Comparison of ENCODE assay signal across 20 cellular contexts in the genomic region with DNA sequence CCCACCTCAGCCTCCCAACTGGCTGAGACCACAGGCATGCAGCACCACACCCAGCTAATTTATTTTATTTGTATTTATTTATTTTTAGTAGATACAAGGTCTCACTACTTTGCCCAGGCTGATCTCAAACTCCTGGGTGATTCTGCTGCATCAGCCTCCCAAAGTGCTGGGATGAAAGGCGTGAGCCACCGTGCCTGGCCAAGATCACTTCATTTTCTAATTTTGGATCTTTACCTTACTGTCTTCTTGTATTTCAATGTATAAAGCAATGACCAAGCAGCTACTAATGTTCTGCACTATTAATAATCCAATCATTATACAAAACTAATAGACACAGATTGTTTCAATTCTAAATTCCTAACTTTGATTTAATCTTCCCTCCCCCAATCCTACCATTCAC. TPM values are rescaled to one million over a fixed set of nuclear protein-coding genes. Genes with fewer than 3 reads are reported as not detected.
A peak's percentile ranks its signal among the peaks of the same experiment; 100 is the strongest.
DNase-seq lines count a peak whose midpoint lies in the region; ATAC-seq and TF ChIP-seq lines count a peak whose summit lies in the region.
"Had no signal": no experiment of that assay in that cellular context is flagged by ENCODE, and none has a peak within 500 bp of the region (broad histone marks: within the 10 kb centered on the region; RNA-seq: fewer than 3 reads in every experiment).

No MANE protein-coding gene starts in this region.

- TF ChIP-seq POLR2A in heart left ventricle (IDR thresholded peaks at IDR 0.05) (no peak), gastrocnemius medialis (IDR thresholded peaks at IDR 0.05) (no peak)

- POLR2A ChIA-PET in T-cell (lab: Charles Lee), result no interaction called here

- H3K4me1 Mint-ChIP-seq in activated naive CD8-positive, alpha-beta T cell (ENCODE audit: low read depth), result peaks cover 19% of the 10 kb centered on the region
- H3K4me1 Mint-ChIP-seq in activated naive CD8-positive, alpha-beta T cell treated with anti-CD3 and anti-CD28 coated beads for 36 hours, result peaks cover 23% of the 10 kb centered on the region
- peaks cover 0 to 3% (median 3%) of the 10 kb centered on the region in 3 donors for H3K4me1 Mint-ChIP-seq in T-cell

- H3K4me3 Mint-ChIP-seq in activated naive CD8-positive, alpha-beta T cell, result no peak overlapping the region
- H3K4me3 Mint-ChIP-seq in activated naive CD8-positive, alpha-beta T cell treated with anti-CD3 and anti-CD28 coated beads for 36 hours, result no peak overlapping the region
- no peak overlapping the region for H3K4me3 Mint-ChIP-seq in T-cell
- H3K4me3 Mint-ChIP-seq: CD14-positive monocyte; CD4-positive, alpha-beta memory T cell had no signal

- in situ Hi-C loops in gastrocnemius medialis (cut with MboI; ENCODE audit: low sequenced_read_pairs in 4 of 4), result no loop called here

- H3K36me3 ChIP-seq in heart left ventricle, result peaks cover 0 to 8% (median 0%) of the 10 kb centered on the region in 9 donors
- no peaks in the 10 kb centered on the region for H3K36me3 ChIP-seq in gastrocnemius medialis

- peak overlapping the region; percentile 18 for H3K27ac Mint-ChIP-seq in activated naive CD8-positive, alpha-beta T cell
- H3K27ac Mint-ChIP-seq in activated naive CD8-positive, alpha-beta T cell treated with anti-CD3 and anti-CD28 coated beads for 36 hours, result no peak overlapping the region
- no peak overlapping the region for H3K27ac Mint-ChIP-seq in T-cell
- H3K27ac Mint-ChIP-seq: CD4-positive, alpha-beta memory T cell had no signal

- H3K4me3 ChIP-seq in right cardiac atrium (ENCODE audit: low read length), result no peak overlapping the region
- H3K4me3 ChIP-seq in heart left ventricle, result no peak overlapping the region
- H3K4me3 ChIP-seq in gastrocnemius medialis, result no peak overlapping the region
- H3K4me3 ChIP-seq: A549, HAP-1 had no signal

- H3K4me1 ChIP-seq in right cardiac atrium (ENCODE audit: control insufficient read depth, insufficient read depth, low read length), result peaks cover 3% of the 10 kb centered on the region
- H3K4me1 ChIP-seq in heart left ventricle, result peaks cover 0 to 31% (median 7%) of the 10 kb centered on the region in 12 donors
- peaks cover 16 to 22% of the 10 kb centered on the region in 2 donors for H3K4me1 ChIP-seq in gastrocnemius medialis

- ATAC-seq in right cardiac atrium (no peak), heart left ventricle (no peak), left lobe of liver (peak; percentile 21), gastrocnemius medialis (peak in 1 of 2 donors; percentile 61), T-cell (replicated peaks in 1 of 4) (no peak)
- ATAC-seq: A549 had no signal

- WGBS in right cardiac atrium, result 83% methylated on average over 2 of the region's 2 CpGs
- 67 to 73% (median 71%) methylated on average over 2 of the region's 2 CpGs for WGBS in heart left ventricle, 4 donors

- H3K9me3 ChIP-seq in right cardiac atrium (ENCODE audit: control insufficient read depth, low read length) (no peaks in the 10 kb centered on the region), heart left ventricle (peaks cover 0 to 3% (median 0%) of the 10 kb centered on the region in 12 donors), gastrocnemius medialis (no peaks in the 10 kb centered on the region)
- H3K9me3 ChIP-seq: A549, HAP-1 had no signal

- H3K9me3 Mint-ChIP-seq in activated naive CD8-positive, alpha-beta T cell (ENCODE audit: low read depth), result peaks cover 3% of the 10 kb centered on the region
- peaks cover 3% of the 10 kb centered on the region for H3K9me3 Mint-ChIP-seq in activated naive CD8-positive, alpha-beta T cell treated with anti-CD3 and anti-CD28 coated beads for 36 hours
- H3K9me3 Mint-ChIP-seq in T-cell, result no peaks in the 10 kb centered on the region

- no peak for DNase-seq in activated naive CD8-positive, alpha-beta T cell treated with anti-CD3 and anti-CD28 coated beads for 36 hours
- DNase-seq in right cardiac atrium, result no peak
- DNase-seq in heart left ventricle, result no peak
- DNase-seq in left lobe of liver (ENCODE audit: low spot score), result no peak
- no peak for DNase-seq in gastrocnemius medialis
- DNase-seq in T-cell, result no peak
- no peak for DNase-seq in cerebellum (ENCODE audit: low spot score)
- DNase-seq: AML-193; CD4-positive, alpha-beta memory T cell; DMS153; DMS79; GDM1; GOT3; IMR-90 had no signal

- CTCF ChIA-PET in T-cell (lab: Charles Lee), result no interaction called here

- no peaks in the 10 kb centered on the region for H3K27me3 Mint-ChIP-seq in activated naive CD8-positive, alpha-beta T cell
- H3K27me3 Mint-ChIP-seq in activated naive CD8-positive, alpha-beta T cell treated with anti-CD3 and anti-CD28 coated beads for 36 hours, result no peaks in the 10 kb centered on the region
- H3K27me3 Mint-ChIP-seq in T-cell, result no peaks in the 10 kb centered on the region
- H3K27me3 Mint-ChIP-seq: CD4-positive, alpha-beta memory T cell had no signal

- H3K27me3 ChIP-seq in right cardiac atrium (ENCODE audit: control insufficient read depth, insufficient read depth) (no peaks in the 10 kb centered on the region), heart left ventricle (no peaks in the 10 kb centered on the region), gastrocnemius medialis (no peaks in the 10 kb centered on the region)

- peak overlapping the region; percentile 7 for H3K27ac ChIP-seq in right cardiac atrium (ENCODE audit: low read length)
- peak overlapping the region in 1 of 12 donors; percentile 18 for H3K27ac ChIP-seq in heart left ventricle
- H3K27ac ChIP-seq in gastrocnemius medialis, result peak overlapping the region in 3 of 4 donors; percentile 9 to 62 (median 28)
- H3K27ac ChIP-seq: 22Rv1, A549, HL-60 had no signal

- intact Hi-C loops in right cardiac atrium (cut with DNase I), result no loop called here
- intact Hi-C loops in heart left ventricle (cut with DNase I), result loop anchor here in 1 of 10 donors (5.0 kb wide), 1 partner anchor 54 kb away; a partner anchor contains a TSS
- intact Hi-C loops in gastrocnemius medialis (cut with DNase I; ENCODE audit: low total_unique reads), result no loop called here

- H3K36me3 Mint-ChIP-seq in activated naive CD8-positive, alpha-beta T cell, result peaks cover 13% of the 10 kb centered on the region
- peaks cover 9% of the 10 kb centered on the region for H3K36me3 Mint-ChIP-seq in activated naive CD8-positive, alpha-beta T cell treated with anti-CD3 and anti-CD28 coated beads for 36 hours
- H3K36me3 Mint-ChIP-seq in T-cell, result peaks cover 28% of the 10 kb centered on the region

- no peak for TF ChIP-seq CTCF in heart left ventricle (IDR thresholded peaks at IDR 0.05)
- TF ChIP-seq CTCF in gastrocnemius medialis (IDR thresholded peaks at IDR 0.05 in 4 of 5, conservative IDR thresholded peaks at IDR 0.05 in 1 of 5), result no peak

RNA-seq across cellular contexts. Expression of a gene that starts 56.2 kb away (rescaled TPM):
- total RNA-seq in activated naive CD8-positive, alpha-beta T cell treated with anti-CD3 and anti-CD28 coated beads for 36 hours, result 10 to 100 TPM; 22.4 to 23.2 TPM
- total RNA-seq in right cardiac atrium (100 to 1,000 TPM; 154 to 168 (median 162) TPM), heart left ventricle (100 to 1,000 TPM in 7 of 9 donors, 10 to 100 TPM in 2; 85.5 to 161 (median 114) TPM), left lobe of liver (34.7 TPM), gastrocnemius medialis (100 to 1,000 TPM in 2 of 4 donors, 10 to 100 TPM in 2; 85.7 to 103 (median 100.0) TPM), T-cell (10 to 100 TPM; 26.0 to 39.3 (median 32.9) TPM), cerebellum (77.3 TPM)
- polyA plus RNA-seq in right cardiac atrium (88.9 TPM), heart left ventricle (10 to 100 TPM; 67.7 to 94.4 TPM)
